Comparison of ENCODE assay signal across 22 cellular contexts in the genomic region with DNA sequence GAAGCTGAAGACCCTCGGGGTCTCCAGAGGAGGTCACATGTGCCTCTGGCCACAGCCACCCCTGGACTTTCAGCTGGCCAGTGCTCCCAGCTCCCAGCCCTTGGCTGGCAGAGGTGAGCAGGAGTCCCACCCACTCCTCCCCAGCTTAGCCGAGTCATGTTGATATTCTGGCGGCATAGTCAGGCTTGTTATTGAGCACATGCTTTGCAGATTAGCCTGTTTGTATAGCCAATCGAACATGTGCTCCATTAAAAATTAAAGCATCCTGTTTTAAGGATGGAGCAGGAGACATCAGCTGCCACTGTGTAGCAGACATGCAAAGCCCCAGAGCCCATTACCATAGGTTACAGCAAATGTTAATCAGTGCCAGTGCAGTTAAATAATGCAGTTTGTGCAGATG.
DNase-seq lines count a peak whose midpoint lies in the region; ATAC-seq, FAIRE-seq and TF ChIP-seq lines count a peak whose summit lies in the region.
"Had no signal": no experiment of that assay in that cellular context is flagged by ENCODE, and none has a peak within 500 bp of the region (broad histone marks: within the 10 kb centered on the region; RNA-seq: fewer than 3 reads in every experiment).

No MANE protein-coding gene starts in this region.

- no peaks in the 10 kb centered on the region for H3K27me3 ChIP-seq in H1 (replicated peaks in 1 of 4; ENCODE audit: control insufficient read depth in 3 of 4, extremely low read depth in 1 of 4, insufficient read depth in 3 of 4, low read length in 3 of 4)
- H3K27me3 ChIP-seq in HepG2 (ENCODE audit: control insufficient read depth in 1 of 2, insufficient read depth in 2 of 2, low read length in 2 of 2) = no peaks in the 10 kb centered on the region

- H3K9ac ChIP-seq in H1 (replicated peaks in 1 of 4; ENCODE audit: extremely low read depth in 1 of 4, low read depth in 3 of 4, low read length in 3 of 4) (no peak overlapping the region), HepG2 (ENCODE audit: insufficient read depth, low read depth, low read length) (no peak overlapping the region)

- no peaks in the 10 kb centered on the region for H3K23me2 ChIP-seq in H1 (ENCODE audit: low read depth, low read length)

- no peak overlapping the region for H3K18ac ChIP-seq in H1 (ENCODE audit: extremely low read depth, low read length)

- FAIRE-seq in GM12891 (lab: Jason Lieb, UNC) = peak; percentile 52
- no peak for FAIRE-seq in H1 (lab: Jason Lieb, UNC)
- no peak for FAIRE-seq in HepG2 (lab: Jason Lieb, UNC)
- FAIRE-seq: A549 had no signal

- TF ChIP-seq EP300 in H1 (IDR thresholded peaks at IDR 0.05; ENCODE audit: borderline replicate concordance in 1 of 2, low read depth in 2 of 2, low read length in 2 of 2) (no peak), HepG2 (IDR thresholded peaks at IDR 0.05; ENCODE audit: low read depth in 2 of 2, low read length in 2 of 2) (no peak), HepG2 (CRISPR knock-in tag; IDR thresholded peaks at IDR 0.05; ENCODE audit: borderline replicate concordance) (no peak)

- H3K56ac ChIP-seq in H1 (replicated peaks; ENCODE audit: insufficient read length, low read depth, low read length) = no peak overlapping the region

- no peaks in the 10 kb centered on the region for H3K79me1 ChIP-seq in H1 (ENCODE audit: low read depth, low read length)

- H3K9me3 ChIP-seq in H1 (ENCODE audit: insufficient read depth in 2 of 2, low read depth in 1 of 2, low read length in 1 of 2) = no peaks in the 10 kb centered on the region
- H3K9me3 ChIP-seq in HepG2 (ENCODE audit: low read length) = no peaks in the 10 kb centered on the region
- H3K9me3 ChIP-seq: A549 had no signal

- 87% methylated on average over 4 of the region's 4 CpGs; no CpG with 5 or more reads in 1 of the 2 experiments for WGBS in H1 (ENCODE audit: extremely low coverage in 1 of 2, insufficient coverage in 1 of 2, insufficient read length in 1 of 2, insufficient replicate concordance in 2 of 2, low coverage in 1 of 2, low lambda C conversion rate in 2 of 2, missing lambda C conversion rate in 1 of 2), 2 experiments
- WGBS in HepG2 (ENCODE audit: low lambda C conversion rate) = 10% methylated on average over 2 of the region's 4 CpGs

- ATAC-seq in HepG2 = no peak
- no peak for ATAC-seq in HG02798 (IDR thresholded peaks at IDR 0.05; ENCODE audit: poor library complexity, unreplicated experiment)
- ATAC-seq in GM21526 (IDR thresholded peaks at IDR 0.05; ENCODE audit: low FRiP score, unreplicated experiment) = no peak
- ATAC-seq: A549; CD8-positive, alpha-beta T cell; HCT116; Panc1 had no signal

- no peak overlapping the region for H2BK12ac ChIP-seq in H1 (ENCODE audit: low read depth, low read length)

- in situ Hi-C loops in HepG2 (cut with HindIII; ENCODE audit: extremely low pct_ligation_motif_present, low pct_unique_long_range_greater_than_20kb) = no loop called here

- intact Hi-C loops in HepG2 (cut with micrococcal nuclease; ENCODE audit: unreplicated experiment) = no loop called here

- no peak overlapping the region for H3K23ac ChIP-seq in H1 (ENCODE audit: insufficient read length)

- no peak overlapping the region for H4K91ac ChIP-seq in H1 (replicated peaks; ENCODE audit: insufficient read length, low read length)

- H4K5ac ChIP-seq in H1 (ENCODE audit: insufficient read length, low read depth, low read length) = no peak overlapping the region

- no TSS peak for BruUV-seq in HepG2 (replicated peaks; lab: Mats Ljungman, UMichigan)

- H3K4me2 ChIP-seq in H1 (ENCODE audit: insufficient read depth in 1 of 2, low read depth in 2 of 2, low read length in 2 of 2) (no peak overlapping the region), HepG2 (ENCODE audit: low read depth, low read length) (no peak overlapping the region)
- H3K4me2 ChIP-seq: A549 had no signal

- no peak for TF ChIP-seq POLR2A in GM12891 (IDR thresholded peaks at IDR 0.05; ENCODE audit: low read depth, low read length)
- no peak for TF ChIP-seq POLR2A in H1 (IDR thresholded peaks at IDR 0.05; ENCODE audit: control extremely low read depth in 1 of 2, low read depth in 2 of 2, low read length in 2 of 2)
- TF ChIP-seq POLR2A in HepG2 (IDR thresholded peaks at IDR 0.05; ENCODE audit: insufficient read depth in 1 of 2, low read depth in 2 of 2, low read length in 2 of 2) = no peak

- CTCF ChIA-PET in H1 (lab: Charles Lee; ENCODE audit: partially characterized antibody) = interaction anchor here (1.3 kb wide), 1 partner anchor 10 kb away, joined by 4 read pairs; no protein-coding TSS in a partner anchor
- CTCF ChIA-PET in HepG2 (lab: Yijun Ruan, JAX; ENCODE audit: low intra/inter-chr PET ratio, low total read pairs) = no interaction called here

- no peaks in the 10 kb centered on the region for H3K36me3 ChIP-seq in H1 (ENCODE audit: control insufficient read depth in 2 of 4, insufficient read depth in 4 of 4, low read length in 3 of 4)
- no peaks in the 10 kb centered on the region for H3K36me3 ChIP-seq in HepG2 (replicated peaks in 1 of 2; ENCODE audit: control insufficient read depth in 1 of 2, insufficient read depth in 2 of 2, low read length in 2 of 2)

- H2BK5ac ChIP-seq in H1 (ENCODE audit: low read depth, low read length) = no peak overlapping the region; the same call in 1 of the 2 replicates

- H4K20me1 ChIP-seq in H1 (replicated peaks in 1 of 2; ENCODE audit: control insufficient read depth in 1 of 2, insufficient read depth in 2 of 2, low read length in 2 of 2) = no peaks in the 10 kb centered on the region
- no peaks in the 10 kb centered on the region for H4K20me1 ChIP-seq in HepG2 (ENCODE audit: insufficient read depth, low read length)

- TF ChIP-seq RAD21 in H1 (IDR thresholded peaks at IDR 0.05 in 1 of 2, conservative IDR thresholded peaks at IDR 0.05 in 1 of 2; ENCODE audit: low read depth in 2 of 2, low read length in 2 of 2) (no peak), HepG2 (CRISPR knock-in tag; IDR thresholded peaks at IDR 0.05) (no peak)

- H3K4ac ChIP-seq in H1 (replicated peaks; ENCODE audit: insufficient read length, low read depth, low read length) = no peak overlapping the region

- DNase-seq in D341Med (ENCODE audit: low spot score) (peak; percentile 57), GM12891 (ENCODE audit: insufficient read length, low spot score) (no peak), H1 (ENCODE audit: low read depth in 1 of 2, low spot score in 2 of 2) (no peak), HepG2 (ENCODE audit: low spot score) (no peak), inferior parietal cortex (ENCODE audit: extremely low spot score) (no peak)
- DNase-seq: C1 segment of cervical spinal cord; CD8-positive, alpha-beta T cell; KBM-7; MV-4-11; NCI-H1105 treated with DMSO at 0.1 percent for 48 hours; NCI-H146; NCI-H2081; NCI-H774; SHP77; SW 1271; T-helper 9 cell had no signal

- H3K14ac ChIP-seq in H1 (ENCODE audit: insufficient read length) = no peak overlapping the region

- H3K4me3 ChIP-seq in H1 (ENCODE audit: extremely low read depth in 1 of 4, insufficient read depth in 2 of 4, low read depth in 3 of 4, low read length in 4 of 4) (no peak overlapping the region), HepG2 (replicated peaks in 1 of 3; ENCODE audit: insufficient read depth in 1 of 3, low read depth in 2 of 3, low read length in 3 of 3) (no peak overlapping the region)
- H3K4me3 ChIP-seq: A549 had no signal

- H2BK20ac ChIP-seq in H1 (ENCODE audit: low read length) = no peak overlapping the region

- no peak overlapping the region for H2BK120ac ChIP-seq in H1 (replicated peaks; ENCODE audit: low read depth, low read length)

- H3K4me1 ChIP-seq in H1 (replicated peaks in 1 of 4; ENCODE audit: control insufficient read depth in 3 of 4, insufficient read depth in 4 of 4, low read length in 3 of 4) = no peaks in the 10 kb centered on the region
- H3K4me1 ChIP-seq in HepG2 (ENCODE audit: insufficient read depth, low read length) = no peaks in the 10 kb centered on the region
- H3K4me1 ChIP-seq: A549 had no signal

- H3K27ac ChIP-seq in H1 (ENCODE audit: low read depth, low read length) (no peak overlapping the region), HepG2 (ENCODE audit: extremely low read length, insufficient read depth, low read length) (no peak overlapping the region)
- H3K27ac ChIP-seq: A549, RWPE1 had no signal

- H2AFZ ChIP-seq in H1 (ENCODE audit: low read length) (no peak overlapping the region), HepG2 (ENCODE audit: low read length) (no peak overlapping the region)

- H3K79me2 ChIP-seq in H1 (ENCODE audit: control insufficient read depth in 1 of 2, insufficient read depth in 2 of 2, low read length in 2 of 2) (no peaks in the 10 kb centered on the region), HepG2 (ENCODE audit: insufficient read depth, low read length) (no peaks in the 10 kb centered on the region)

- H2AK5ac ChIP-seq in H1 (ENCODE audit: low read depth, low read length) = no peak overlapping the region

- POLR2A ChIA-PET in H1 (lab: Charles Lee; ENCODE audit: partially characterized antibody) (interaction anchor here (1.1 kb wide), 1 partner anchor 9 kb away, joined by 3 read pairs; no protein-coding TSS in a partner anchor), HepG2 (lab: Yijun Ruan, JAX) (no interaction called here)

- H4K8ac ChIP-seq in H1 (ENCODE audit: extremely low read depth, insufficient read depth, low read length) = no peak overlapping the region

- TF ChIP-seq CTCF in H1 (IDR thresholded peaks at IDR 0.05; ENCODE audit: control extremely low read depth in 1 of 3, insufficient read depth in 1 of 3, low read depth in 1 of 3, low read length in 3 of 3) (no peak), HepG2 (CRISPR knock-in tag; IDR thresholded peaks at IDR 0.05) (no peak)

- 0 out of 2 replicates have a peak overlapping the region, but pooled peaks have one; percentile 29 for H2BK15ac ChIP-seq in H1 (ENCODE audit: low read length)

TF ChIP-seq in GM12891, 5 proteins besides CTCF, POLR2A, EP300 and RAD21 (continues in another document):
- TF ChIP-seq SPI1 (IDR thresholded peaks at IDR 0.05; ENCODE audit: low read depth, low read length) (no peak), POLR2AphosphoS5 (IDR thresholded peaks at IDR 0.05; ENCODE audit: low read depth, low read length) (no peak), TAF1 (IDR thresholded peaks at IDR 0.05; ENCODE audit: low read depth, low read length) (no peak), POU2F2 (IDR thresholded peaks at IDR 0.05; ENCODE audit: low read depth, low read length) (no peak)

TF ChIP-seq in H1, 55 proteins besides CTCF, POLR2A, EP300 and RAD21 (continues in another document):
- TF ChIP-seq CEBPB (IDR thresholded peaks at IDR 0.05; ENCODE audit: low read depth, low read length) = no peak

TF ChIP-seq in HepG2, 621 proteins besides CTCF, POLR2A, EP300 and RAD21 (continues in another document):
- TF ChIP-seq TBX2 (CRISPR knock-in tag; IDR thresholded peaks at IDR 0.05; ENCODE audit: borderline replicate concordance) (no peak), REXO4 (CRISPR knock-in tag; IDR thresholded peaks at IDR 0.05; ENCODE audit: borderline replicate concordance) (no peak), CREM (IDR thresholded peaks at IDR 0.05) (no peak), CREM (CRISPR knock-in tag; IDR thresholded peaks at IDR 0.05) (no peak), SMARCE1 (IDR thresholded peaks at IDR 0.05; ENCODE audit: borderline replicate concordance) (no peak), SMARCC2 (IDR thresholded peaks at IDR 0.05) (no peak), RFX5 (IDR thresholded peaks at IDR 0.05; ENCODE audit: low read depth, low read length) (no peak)
